Comparison of ENCODE assay signal across 12 cellular contexts in the genomic region with DNA sequence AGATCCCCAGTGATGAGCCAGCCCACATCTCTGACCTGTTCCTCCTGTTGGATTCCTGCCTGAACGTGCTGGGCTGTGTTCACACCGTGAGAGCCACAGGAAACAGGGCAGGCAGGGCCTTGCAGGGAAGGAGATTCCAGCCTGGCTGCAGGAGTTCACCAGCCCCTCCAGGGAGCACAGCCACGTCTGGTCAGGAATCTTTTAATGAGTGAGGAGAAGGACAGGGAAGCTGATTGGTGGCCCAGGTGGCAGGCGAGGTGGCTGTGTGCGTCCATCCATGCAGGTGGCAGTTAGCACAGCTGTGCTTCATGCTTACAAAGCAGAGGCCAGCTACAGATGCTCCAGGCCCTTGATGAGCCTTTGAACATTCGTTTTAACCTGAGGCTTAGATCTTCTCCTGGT. TPM values are rescaled to one million over a fixed set of nuclear protein-coding genes. Genes with fewer than 3 reads are reported as not detected.
DNase-seq lines count a peak whose midpoint lies in the region; ATAC-seq and TF ChIP-seq lines count a peak whose summit lies in the region.
"Had no signal": no experiment of that assay in that cellular context is flagged by ENCODE, and none has a peak within 500 bp of the region (broad histone marks: within the 10 kb centered on the region; RNA-seq: fewer than 3 reads in every experiment).

No MANE protein-coding gene starts in this region.

- peak; percentile 31 for ATAC-seq in GM21447 (IDR thresholded peaks at IDR 0.05; ENCODE audit: unreplicated experiment)
- no peak for ATAC-seq in HG03196 (IDR thresholded peaks at IDR 0.05; ENCODE audit: unreplicated experiment)
- ATAC-seq in HG02884 (IDR thresholded peaks at IDR 0.05; ENCODE audit: unreplicated experiment): no peak
- ATAC-seq: HepG2 had no signal

- H3K4me3 ChIP-seq in Caco-2 (ENCODE audit: low read depth, low read length) (no peak overlapping the region), epithelial cell of esophagus (ENCODE audit: low read length) (no peak overlapping the region), left ventricle myocardium inferior (no peak overlapping the region)
- H3K4me3 ChIP-seq: cardiac muscle cell, lung had no signal

- peak overlapping the region; percentile 21 for H3K4me3 Mint-ChIP-seq in Caco-2 (ENCODE audit: unreplicated experiment)

- peaks cover 12% of the 10 kb centered on the region for H3K36me3 Mint-ChIP-seq in Caco-2 (ENCODE audit: insufficient read depth, unreplicated experiment)

- H3K36me3 ChIP-seq in Caco-2 (ENCODE audit: control insufficient read depth, insufficient read depth, low read length) (no peaks in the 10 kb centered on the region; the same call in none of the 2 replicates), left ventricle myocardium inferior (peaks cover 6% of the 10 kb centered on the region)
- H3K36me3 ChIP-seq: cardiac muscle cell had no signal

- POLR2A ChIA-PET in Caco-2 (lab: Charles Lee): no interaction called here

- peak overlapping the region; percentile 79 for H3K27ac Mint-ChIP-seq in Caco-2 (ENCODE audit: unreplicated experiment)

- no TSS peak for BruUV-seq in Caco-2 (replicated peaks; lab: Mats Ljungman, UMichigan)

- TF ChIP-seq CTCF in Caco-2 (IDR thresholded peaks at IDR 0.05; ENCODE audit: insufficient read depth in 1 of 2, low read depth in 1 of 2, low read length in 1 of 2, severe bottlenecking in 1 of 2, unreplicated experiment in 1 of 2): no peak
- no peak for TF ChIP-seq CTCF in epithelial cell of esophagus (IDR thresholded peaks at IDR 0.05; ENCODE audit: insufficient read depth, low read depth, low read length, missing control alignments)
- TF ChIP-seq CTCF in left ventricle myocardium inferior (IDR thresholded peaks at IDR 0.05; ENCODE audit: borderline replicate concordance): no peak

- no peaks in the 10 kb centered on the region for H3K9me3 ChIP-seq in Caco-2
- no peaks in the 10 kb centered on the region for H3K9me3 ChIP-seq in left ventricle myocardium inferior (replicated peaks)

- no peak overlapping the region for H3K27ac ChIP-seq in left ventricle myocardium inferior (replicated peaks)
- H3K27ac ChIP-seq: cardiac muscle cell had no signal

- CTCF ChIA-PET in Caco-2 (lab: Charles Lee): interaction anchor here (0.7 to 1.6 kb wide), 2 partner anchors 11 to 1197 kb away, joined by 3 to 11 read pairs; partner anchors contain the start of genes LRRK1 and LYSMD4

- no peaks in the 10 kb centered on the region for H3K27me3 Mint-ChIP-seq in Caco-2 (ENCODE audit: insufficient read depth, unreplicated experiment)

- peak in 1 of 2 experiments; percentile 51 for DNase-seq in Caco-2
- peak; percentile 1 for DNase-seq in NCI-H226
- peak; percentile 91 for DNase-seq in epithelial cell of esophagus (ENCODE audit: low read depth)
- no peak for DNase-seq in cerebellum (ENCODE audit: low spot score)
- no peak for DNase-seq in left ventricle myocardium inferior
- DNase-seq: NCI-H446 had no signal

- H3K27me3 ChIP-seq in Caco-2 (replicated peaks; ENCODE audit: control insufficient read depth, insufficient read depth, low read length) (no peaks in the 10 kb centered on the region), left ventricle myocardium inferior (ENCODE audit: low read depth) (no peaks in the 10 kb centered on the region)

- intact Hi-C loops in Caco-2 (cut with micrococcal nuclease; ENCODE audit: unreplicated experiment) (loop anchor here (2.0 kb wide), 1 partner anchor 15 kb away; no protein-coding TSS in a partner anchor), left ventricle myocardium inferior (cut with micrococcal nuclease) (no loop called here)

- no peaks in the 10 kb centered on the region for H3K9me3 Mint-ChIP-seq in Caco-2 (ENCODE audit: unreplicated experiment)

- H3K4me1 ChIP-seq in Caco-2 (peaks cover 14% of the 10 kb centered on the region), left ventricle myocardium inferior (no peaks in the 10 kb centered on the region)

- H3K4me1 Mint-ChIP-seq in Caco-2 (ENCODE audit: low read depth, unreplicated experiment): peaks cover 21% of the 10 kb centered on the region

RNA-seq across cellular contexts. Expression of gene LRRK1, which starts 10.5 kb away (rescaled TPM):
- total RNA-seq in Caco-2 (2022) (9.2 and 12.0 TPM in 2 replicates), cerebellum (8.9 TPM), left ventricle myocardium inferior (3.0 TPM)

RNA-seq across cellular contexts. Expression of gene ALDH1A3, which starts 50.0 kb away (rescaled TPM):
- total RNA-seq in Caco-2 (2022): 3.9 and 6.6 TPM in 2 replicates
- 46.3 TPM for total RNA-seq in cerebellum
- total RNA-seq in left ventricle myocardium inferior: 2.9 TPM
- total RNA-seq: cardiac muscle cell, HepG2 had no signal

Comparison
In these comparisons a context has a peak if more than half of its experiments do, and no peak if none do; other contexts are left out.
1. DNase-seq: peak in NCI-H226 (single experiment) and epithelial cell of esophagus (single experiment); none in cerebellum (single experiment) and left ventricle myocardium inferior (single experiment).